In genomic region chr12:62131153-62131552, GRCh38 we compare ENCODE assay signal across 5 cellular contexts.
"Had no signal": no experiment of that assay in that cellular context is flagged by ENCODE, and none has a peak within 500 bp of the region (broad histone marks: within the 10 kb centered on the region; RNA-seq: fewer than 3 reads in every experiment).

No MANE protein-coding gene starts in this region.

- ATAC-seq: K562 had no signal

- H3K4me1 Mint-ChIP-seq: H9 had no signal

- H3K4me3 ChIP-seq: K562 had no signal

- H3K4me3 Mint-ChIP-seq: H9 had no signal

- H3K9me3 Mint-ChIP-seq: H9 had no signal

- H3K27ac Mint-ChIP-seq: H9 had no signal

- DNase-seq: GOT3, H9, HCEC 1CT, IMR-90 had no signal
